Comparison of ENCODE assay signal across 36 cellular contexts in the genomic region with DNA sequence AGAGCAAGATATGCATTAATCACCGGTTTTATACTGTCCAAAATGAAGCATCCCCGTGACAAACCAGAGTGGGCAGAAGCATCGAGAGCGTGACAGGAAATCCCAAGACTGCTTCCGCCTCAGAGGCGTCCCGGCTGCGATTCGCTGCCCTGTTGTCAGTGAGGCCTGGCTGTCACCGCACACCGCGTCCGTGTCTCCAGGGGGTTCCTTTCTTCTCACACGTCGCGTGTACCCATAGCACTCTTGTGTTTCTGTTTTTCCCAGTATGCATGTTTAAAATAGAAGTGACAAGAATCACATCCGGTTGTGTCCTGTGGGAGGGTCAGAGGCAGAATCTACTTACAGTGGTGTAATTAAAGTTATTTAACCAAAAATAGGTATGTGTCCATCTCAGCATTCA. TPM values are rescaled to one million over a fixed set of nuclear protein-coding genes. Genes with fewer than 3 reads are reported as not detected.
DNase-seq lines count a peak whose midpoint lies in the region; ATAC-seq, FAIRE-seq and TF ChIP-seq lines count a peak whose summit lies in the region.
"Had no signal": no experiment of that assay in that cellular context is flagged by ENCODE, and none has a peak within 500 bp of the region (broad histone marks: within the 10 kb centered on the region; RNA-seq: fewer than 3 reads in every experiment).

No MANE protein-coding gene starts in this region.

- H3K27ac ChIP-seq in right atrium auricular region: no peak overlapping the region
- no peak overlapping the region for H3K27ac ChIP-seq in K562 (ENCODE audit: extremely low read depth, low read depth, low read length)
- H3K27ac ChIP-seq in substantia nigra (ENCODE audit: low read depth, low read length, poor library complexity, severe bottlenecking): no peak overlapping the region
- no peak overlapping the region for H3K27ac ChIP-seq in coronary artery
- H3K27ac ChIP-seq: adrenal gland, body of pancreas, heart right ventricle, HL-60, lower lobe of right lung, pancreas, SJSA1 had no signal

- H3K4me3 ChIP-seq in right atrium auricular region (no peak overlapping the region), K562 (no peak overlapping the region), coronary artery (no peak overlapping the region)
- H3K4me3 ChIP-seq: adrenal gland, body of pancreas, HAP-1, heart right ventricle, lower lobe of right lung, pancreas, SJSA1, smooth muscle cell had no signal

- H2AFZ ChIP-seq in K562 (ENCODE audit: low read depth, low read length): no peak overlapping the region

- no peaks in the 10 kb centered on the region for H3K9me1 ChIP-seq in K562 (ENCODE audit: control insufficient read depth, insufficient read depth, low read length)

- BruUV-seq in K562 (replicated peaks; lab: Mats Ljungman, UMichigan): TSS peak; percentile 68

- H3K9me3 ChIP-seq in right atrium auricular region (no peaks in the 10 kb centered on the region), K562 (replicated peaks; ENCODE audit: control insufficient read depth, insufficient read depth, low read depth, low read length) (no peaks in the 10 kb centered on the region)
- H3K9me3 ChIP-seq: adrenal gland, body of pancreas, HAP-1, heart right ventricle, lower lobe of right lung, pancreas, SJSA1 had no signal

- H3K9ac ChIP-seq in K562 (ENCODE audit: insufficient read depth in 1 of 2, low read depth in 2 of 2, low read length in 2 of 2): peak overlapping the region in 1 of 2 experiments; percentile 23; a peak in 1 of 4 replicates

- 83% methylated on average over 13 of the region's 17 CpGs for WGBS in K562 (ENCODE audit: insufficient coverage, low coverage, missing lambda C conversion rate)

- H3K4me3 Mint-ChIP-seq in stimulated activated memory B cell treated with anti-CD40 and anti-IgM and Interleukin-4, amounts not matched to agents 10 μg/mL and 1 μg/mL and 100 μg/mL, for 72 hours: no peak overlapping the region
- H3K4me3 Mint-ChIP-seq: activated CD4-positive, alpha-beta memory T cell treated with anti-CD3 and anti-CD28 coated beads, Interleukin-2, amount 10 ng/mL, durations not matched to agents 7 days and 5 days; activated naive CD4-positive, alpha-beta T cell treated with anti-CD3 and anti-CD28 coated beads, Interleukin-2, amount 10 ng/mL, durations not matched to agents 7 days and 5 days; CD4-positive, alpha-beta memory T cell; central memory CD8-positive, alpha-beta T cell; dendritic cell treated with granulocyte-macrophage colony-stimulating factor and Interleukin-4, amounts not matched to agents 40 ng/mL and 50 ng/mL, for 4 days; endodermal cell; stimulated activated naive CD8-positive, alpha-beta T cell treated with anti-CD3 and anti-CD28 coated beads, Interleukin-15, amount 100 ng/mL, for 72 hours had no signal

- H3K27me3 ChIP-seq in right atrium auricular region (no peaks in the 10 kb centered on the region), K562 (ENCODE audit: control insufficient read depth in 2 of 2, insufficient read depth in 2 of 2, low read length in 2 of 2) (no peaks in the 10 kb centered on the region)
- H3K27me3 ChIP-seq: adrenal gland, body of pancreas, heart right ventricle, pancreas, SJSA1 had no signal

- POLR2A ChIA-PET in K562 (lab: Yijun Ruan, JAX): interaction anchor here (1.1 kb wide), 1 partner anchor 52 kb away, joined by 3 read pairs; no protein-coding TSS in a partner anchor

- no peaks in the 10 kb centered on the region for H3K9me3 Mint-ChIP-seq in stimulated activated memory B cell treated with anti-CD40 and anti-IgM and Interleukin-4, amounts not matched to agents 10 μg/mL and 1 μg/mL and 100 μg/mL, for 72 hours
- H3K9me3 Mint-ChIP-seq: activated CD4-positive, alpha-beta memory T cell treated with anti-CD3 and anti-CD28 coated beads, Interleukin-2, amount 10 ng/mL, durations not matched to agents 7 days and 5 days; activated naive CD4-positive, alpha-beta T cell treated with anti-CD3 and anti-CD28 coated beads, Interleukin-2, amount 10 ng/mL, durations not matched to agents 7 days and 5 days; CD4-positive, alpha-beta memory T cell; central memory CD8-positive, alpha-beta T cell; dendritic cell treated with granulocyte-macrophage colony-stimulating factor and Interleukin-4, amounts not matched to agents 40 ng/mL and 50 ng/mL, for 4 days; endodermal cell; stimulated activated naive CD8-positive, alpha-beta T cell treated with anti-CD3 and anti-CD28 coated beads, Interleukin-15, amount 100 ng/mL, for 72 hours had no signal

- no peak overlapping the region for H3K27ac Mint-ChIP-seq in stimulated activated memory B cell treated with anti-CD40 and anti-IgM and Interleukin-4, amounts not matched to agents 10 μg/mL and 1 μg/mL and 100 μg/mL, for 72 hours
- H3K27ac Mint-ChIP-seq: activated CD4-positive, alpha-beta memory T cell treated with anti-CD3 and anti-CD28 coated beads, Interleukin-2, amount 10 ng/mL, durations not matched to agents 7 days and 5 days; activated naive CD4-positive, alpha-beta T cell treated with anti-CD3 and anti-CD28 coated beads, Interleukin-2, amount 10 ng/mL, durations not matched to agents 7 days and 5 days; dendritic cell treated with granulocyte-macrophage colony-stimulating factor and Interleukin-4, amounts not matched to agents 40 ng/mL and 50 ng/mL, for 4 days; endodermal cell had no signal

- intact Hi-C loops in Right ventricle myocardium inferior (cut with DNase I): no loop called here
- intact Hi-C loops in K562 (cut with micrococcal nuclease): no loop called here

- H3K36me3 Mint-ChIP-seq in stimulated activated memory B cell treated with anti-CD40 and anti-IgM and Interleukin-4, amounts not matched to agents 10 μg/mL and 1 μg/mL and 100 μg/mL, for 72 hours: peaks cover 36% of the 10 kb centered on the region

- H3K4me2 ChIP-seq in K562 (ENCODE audit: insufficient read depth, low read length): no peak overlapping the region
- H3K4me2 ChIP-seq: smooth muscle cell had no signal

- H4K20me1 ChIP-seq in K562 (replicated peaks; ENCODE audit: control insufficient read depth, insufficient read depth, low read length): no peaks in the 10 kb centered on the region

- TF ChIP-seq RAD21 in K562 (CRISPR knock-in tag; conservative IDR thresholded peaks at IDR 0.05 in 1 of 2, IDR thresholded peaks at IDR 0.05 in 1 of 2): no peak

- no peak for FAIRE-seq in K562 (lab: Jason Lieb, UNC)
- FAIRE-seq: frontal cortex, pancreas, TTC549, urothelium cell line had no signal

- TF ChIP-seq POLR2A in K562 (conservative IDR thresholded peaks at IDR 0.05): no peak

- CTCF ChIA-PET in K562 (lab: Yijun Ruan, JAX; ENCODE audit: low intra/inter-chr PET ratio): no interaction called here

- peaks cover 53% of the 10 kb centered on the region for H3K36me3 ChIP-seq in right atrium auricular region
- peaks cover 26% of the 10 kb centered on the region; the same call in 2 of the 3 replicates for H3K36me3 ChIP-seq in K562 (ENCODE audit: control insufficient read depth, insufficient read depth, low read length)

- TF ChIP-seq EP300 in K562 (IDR thresholded peaks at IDR 0.05; ENCODE audit: low read length): no peak

- in situ Hi-C loops in K562 (cut with MboI): no loop called here

- peaks cover 23% of the 10 kb centered on the region for H3K4me1 Mint-ChIP-seq in stimulated activated memory B cell treated with anti-CD40 and anti-IgM and Interleukin-4, amounts not matched to agents 10 μg/mL and 1 μg/mL and 100 μg/mL, for 72 hours
- H3K4me1 Mint-ChIP-seq: endodermal cell; stimulated activated naive CD8-positive, alpha-beta T cell treated with anti-CD3 and anti-CD28 coated beads, Interleukin-15, amount 100 ng/mL, for 72 hours had no signal

- no peak for TF ChIP-seq CTCF in right atrium auricular region (IDR thresholded peaks at IDR 0.05)
- no peak for TF ChIP-seq CTCF in K562 (IDR thresholded peaks at IDR 0.05 in 2 of 3, conservative IDR thresholded peaks at IDR 0.05 in 1 of 3; ENCODE audit: insufficient read depth in 2 of 3, low read depth in 1 of 3, low read length in 3 of 3)
- TF ChIP-seq CTCF in coronary artery (IDR thresholded peaks at IDR 0.05): no peak

- no peaks in the 10 kb centered on the region for H3K79me2 ChIP-seq in K562 (ENCODE audit: control insufficient read depth, insufficient read depth, low read length)

- DNase-seq in Right ventricle myocardium inferior (ENCODE audit: missing footprints) (peak; percentile 50), right atrium auricular region (ENCODE audit: low spot score) (no peak), MV-4-11 (lab: John Stamatoyannopoulos, UW) (peak; percentile 65), K562 (ENCODE audit: extremely low read depth in 1 of 4, low spot score in 3 of 4) (no peak), T1000 (lab: John Stamatoyannopoulos, UW) (no peak), substantia nigra (lab: John Stamatoyannopoulos, UW) (no peak), coronary artery (ENCODE audit: low spot score) (no peak)
- DNase-seq: activated CD4-positive, alpha-beta memory T cell treated with anti-CD3 and anti-CD28 coated beads, Interleukin-2, amount 10 ng/mL, durations not matched to agents 7 days and 5 days; activated CD4-positive, CD25-positive, alpha-beta regulatory T cell treated with anti-CD3 and anti-CD28 coated beads, Interleukin-2, amount 50 U/mL, for 72 hours; activated naive CD4-positive, alpha-beta T cell treated with anti-CD3 and anti-CD28 coated beads, Interleukin-2, amount 10 ng/mL, durations not matched to agents 7 days and 5 days; adrenal gland; body of pancreas; CD4-positive, alpha-beta memory T cell; endodermal cell; heart right ventricle; kidney glomerular epithelial cell; lower lobe of right lung; NCI-H1436; NCI-H2081 treated with DMSO at 0.1 percent for 48 hours; NCI-H226; NCI-H526 treated with DMSO at 0.1 percent for 48 hours; NK-92 treated with Interleukin-12 subunit alpha and Interleukin-12 subunit beta, amount 100 ng/mL, for 24 hours; stimulated activated CD4-positive, alpha-beta T cell treated with anti-CD3 and anti-CD28 coated beads, Interleukin-1b, Interleukin-23, amount 100 ng/mL, for 48 hours; stimulated activated naive CD8-positive, alpha-beta T cell treated with anti-CD3 and anti-CD28 coated beads, Interleukin-15, amount 100 ng/mL, for 72 hours; T-helper 1 cell had no signal

- H3K4me1 ChIP-seq in right atrium auricular region: no peaks in the 10 kb centered on the region
- H3K4me1 ChIP-seq in K562 (replicated peaks in 1 of 2; ENCODE audit: control insufficient read depth in 2 of 2, insufficient read depth in 2 of 2, low read length in 2 of 2): peaks cover 0 to 18% of the 10 kb centered on the region in 2 experiments; a peak in 2 of 5 replicates
- H3K4me1 ChIP-seq: HAP-1, lower lobe of right lung, SJSA1 had no signal

- H3K27me3 Mint-ChIP-seq in stimulated activated memory B cell treated with anti-CD40 and anti-IgM and Interleukin-4, amounts not matched to agents 10 μg/mL and 1 μg/mL and 100 μg/mL, for 72 hours: no peaks in the 10 kb centered on the region
- H3K27me3 Mint-ChIP-seq: activated CD4-positive, alpha-beta memory T cell treated with anti-CD3 and anti-CD28 coated beads, Interleukin-2, amount 10 ng/mL, durations not matched to agents 7 days and 5 days; activated naive CD4-positive, alpha-beta T cell treated with anti-CD3 and anti-CD28 coated beads, Interleukin-2, amount 10 ng/mL, durations not matched to agents 7 days and 5 days; CD4-positive, alpha-beta memory T cell; central memory CD8-positive, alpha-beta T cell; dendritic cell treated with granulocyte-macrophage colony-stimulating factor and Interleukin-4, amounts not matched to agents 40 ng/mL and 50 ng/mL, for 4 days; stimulated activated naive CD8-positive, alpha-beta T cell treated with anti-CD3 and anti-CD28 coated beads, Interleukin-15, amount 100 ng/mL, for 72 hours had no signal

- ATAC-seq in Right ventricle myocardium inferior (no peak), K562 (no peak)
- ATAC-seq in stimulated activated memory B cell treated with anti-CD40 and anti-IgM and Interleukin-4, amounts not matched to agents 10 μg/mL and 1 μg/mL and 100 μg/mL, for 72 hours: peak; percentile 51
- ATAC-seq: body of pancreas; heart right ventricle; lower lobe of right lung; pancreas; stimulated activated naive CD8-positive, alpha-beta T cell treated with anti-CD3 and anti-CD28 coated beads, Interleukin-15, amount 100 ng/mL, for 72 hours had no signal

RNA-seq across cellular contexts. Expression of gene ADRM1, which starts 8.3 kb away (rescaled TPM):
- 73.9 TPM for total RNA-seq in Right ventricle myocardium inferior
- total RNA-seq in right atrium auricular region: 100 to 1,000 TPM in 1 of 2 donors, 10 to 100 TPM in 1; 95.9 to 128 TPM
- 21.6 and 87.3 TPM in 2 replicates for total RNA-seq in K562 (2011; cell fraction: chromatin; rRNA removed; ENCODE audit: low replicate concordance)
- 87.6 and 87.7 TPM in 2 replicates for total RNA-seq in K562 (2011; cell fraction: nucleolus; rRNA removed)
- total RNA-seq in K562 (2011; cell fraction: nucleoplasm; rRNA removed): 41.0 and 41.6 TPM in 2 replicates
- 223 and 261 TPM in 2 replicates for total RNA-seq in K562 (2014; rRNA removed)
- total RNA-seq in K562 (2014; rRNA removed; fragmentation: Illumina TruSeq; extraction: Trizol): 22.5 and 32.1 TPM in 2 replicates
- total RNA-seq in K562 (2015; rRNA removed; fragmentation: Illumina TruSeq; extraction: Trizol): 125 and 136 TPM in 2 replicates
- 159 and 160 TPM in 2 replicates for total RNA-seq in K562 (2021)
- 57.6 and 67.4 TPM in 2 replicates for polyA plus RNA-seq in K562 (2011; rRNA removed)
- 69.2 and 237 TPM in 2 replicates for polyA plus RNA-seq in K562 (2011; cell fraction: cytosol; rRNA removed)
- 65.6 and 116 TPM in 2 replicates for polyA plus RNA-seq in K562 (2011; cell fraction: nucleus; rRNA removed)
- polyA plus RNA-seq in K562 (2012): 109 and 153 TPM in 2 replicates
- polyA plus RNA-seq in K562 (2014; fragmentation: Illumina TruSeq; extraction: Trizol): 49.3 and 107 TPM in 2 replicates
- 10 to 100 TPM in 1 of 2 experiments, 1 to 10 TPM in 1; 5.0 to 21.6 TPM for polyA plus RNA-seq in K562 (2014; fragmentation: Nextera tagmentation; extraction: Ambion mirVana)
- 192 and 201 TPM in 2 replicates for polyA plus RNA-seq in K562 (2014; rRNA removed)
- 16.1 and 32.6 TPM in 2 replicates for polyA minus RNA-seq in K562 (2011; rRNA and poly(A)+ RNA removed)
- polyA minus RNA-seq in K562 (2011; cell fraction: cytosol; rRNA and poly(A)+ RNA removed): 51.8 and 55.0 TPM in 2 replicates
- polyA minus RNA-seq in K562 (2011; cell fraction: nucleus; rRNA and poly(A)+ RNA removed): 42.8 and 44.0 TPM in 2 replicates

RNA-seq across cellular contexts. Expression of gene OSBPL2, which starts 56.2 kb away (rescaled TPM):
- total RNA-seq in Right ventricle myocardium inferior (59.5 TPM), right atrium auricular region (10 to 100 TPM; 27.2 to 29.6 TPM), K562 (2014; rRNA removed) (14.4 and 18.2 TPM in 2 replicates), K562 (2014; rRNA removed; fragmentation: Illumina TruSeq; extraction: Trizol) (14.0 and 16.1 TPM in 2 replicates), K562 (2015; rRNA removed; fragmentation: Illumina TruSeq; extraction: Trizol) (13.0 and 14.1 TPM in 2 replicates), K562 (2021) (23.0 and 25.6 TPM in 2 replicates)
- total RNA-seq in K562 (2011; cell fraction: chromatin; rRNA removed; ENCODE audit: low replicate concordance): 144 and 173 TPM in 2 replicates
- 69.5 and 70.9 TPM in 2 replicates for total RNA-seq in K562 (2011; cell fraction: nucleolus; rRNA removed)
- total RNA-seq in K562 (2011; cell fraction: nucleoplasm; rRNA removed): 130 and 148 TPM in 2 replicates
- polyA plus RNA-seq in K562 (2011; rRNA removed) (11.2 and 18.0 TPM in 2 replicates), K562 (2014; fragmentation: Illumina TruSeq; extraction: Trizol) (19.9 and 21.1 TPM in 2 replicates), K562 (2014; fragmentation: Nextera tagmentation; extraction: Ambion mirVana) (1 to 10 TPM; 2.5 to 3.5 TPM), K562 (2014; rRNA removed) (15.2 and 16.9 TPM in 2 replicates)
- 7.4 and 12.4 TPM in 2 replicates for polyA plus RNA-seq in K562 (2011; cell fraction: cytosol; rRNA removed)
- polyA plus RNA-seq in K562 (2011; cell fraction: nucleus; rRNA removed): 75.1 and 90.2 TPM in 2 replicates
- polyA plus RNA-seq in K562 (2012): 15.0 and 24.7 TPM in 2 replicates
- polyA minus RNA-seq in K562 (2011; rRNA and poly(A)+ RNA removed): 73.7 and 99.1 TPM in 2 replicates
- polyA minus RNA-seq in K562 (2011; cell fraction: cytosol; rRNA and poly(A)+ RNA removed): 7.7 and 10.5 TPM in 2 replicates
- 19.9 and 34.7 TPM in 2 replicates for polyA minus RNA-seq in K562 (2011; cell fraction: nucleus; rRNA and poly(A)+ RNA removed)

Comparison
In these comparisons a context has a peak if more than half of its experiments do, and no peak if none do; other contexts are left out.
1. DNase-seq: peak in Right ventricle myocardium inferior (single experiment) and MV-4-11 (single experiment); none in right atrium auricular region (single experiment), K562 (0 of 4), T1000 (single experiment), substantia nigra (0 of 49) and coronary artery (single experiment).